In genomic region chr10:79299397-79300370, GRCh38 we compare ENCODE assay signal across 11 cellular contexts. TPM values are rescaled to one million over a fixed set of nuclear protein-coding genes. Genes with fewer than 3 reads are reported as not detected.
DNase-seq lines count a peak whose midpoint lies in the region; ATAC-seq, FAIRE-seq and TF ChIP-seq lines count a peak whose summit lies in the region.
"Had no signal": no experiment of that assay in that cellular context is flagged by ENCODE, and none has a peak within 500 bp of the region (broad histone marks: within the 10 kb centered on the region; RNA-seq: fewer than 3 reads in every experiment).

No MANE protein-coding gene starts in this region.

- ATAC-seq in GM12878 (no peak), right cardiac atrium (peak; percentile 44 to 56)

- TF ChIP-seq EP300 in GM12878 (IDR thresholded peaks at IDR 0.05; ENCODE audit: borderline replicate concordance in 1 of 2, control insufficient read depth in 1 of 2, low read depth in 2 of 2, low read length in 2 of 2): no peak

- H3K27me3 ChIP-seq in GM12878 (replicated peaks in 1 of 2; ENCODE audit: control insufficient read depth in 2 of 2, insufficient read depth in 2 of 2, low read length in 1 of 2) (no peaks in the 10 kb centered on the region), right cardiac atrium (ENCODE audit: control insufficient read depth, insufficient read depth) (no peaks in the 10 kb centered on the region)

- no peak overlapping the region for H3K4me3 ChIP-seq in GM12878
- no peak overlapping the region for H3K4me3 ChIP-seq in right cardiac atrium (ENCODE audit: low read length)

- no peak overlapping the region for H3K9ac ChIP-seq in GM12878 (ENCODE audit: control insufficient read depth, insufficient read depth, low read length)

- no peaks in the 10 kb centered on the region for H3K9me3 ChIP-seq in GM12878 (replicated peaks; ENCODE audit: control insufficient read depth, insufficient read depth, low read length)
- H3K9me3 ChIP-seq in right cardiac atrium (ENCODE audit: control insufficient read depth, low read length): no peaks in the 10 kb centered on the region

- FAIRE-seq in GM12878 (lab: Jason Lieb, UNC) (no peak), frontal cortex (lab: Jason Lieb, UNC) (no peak)
- FAIRE-seq: H1 had no signal

- no peak for TF ChIP-seq CTCF in GM12878 (IDR thresholded peaks at IDR 0.05 in 2 of 3, conservative IDR thresholded peaks at IDR 0.05 in 1 of 3; ENCODE audit: control insufficient read depth in 2 of 3, extremely low read depth in 1 of 3, insufficient read depth in 1 of 3, low read depth in 3 of 3, low read length in 3 of 3)

- intact Hi-C loops in GM12878 (cut with micrococcal nuclease; ENCODE audit: unreplicated experiment) (no loop called here), right cardiac atrium (cut with DNase I) (no loop called here)

- H3K4me1 ChIP-seq in GM12878 (ENCODE audit: control insufficient read depth, insufficient read depth, low read length): peaks cover 2% of the 10 kb centered on the region; the same call in 1 of the 2 replicates
- H3K4me1 ChIP-seq in right cardiac atrium (ENCODE audit: control insufficient read depth, insufficient read depth, low read length): no peaks in the 10 kb centered on the region

- H3K9me3 Mint-ChIP-seq in T-helper 2 cell treated with Interferon-gamma antibody and Interleukin-4, amounts not matched to agents 5 μg/mL and 100 μg/mL, for 36 hours: no peaks in the 10 kb centered on the region
- H3K9me3 Mint-ChIP-seq: naive thymus-derived CD4-positive, alpha-beta T cell had no signal

- no peaks in the 10 kb centered on the region for H3K27me3 Mint-ChIP-seq in T-helper 2 cell treated with Interferon-gamma antibody and Interleukin-4, amounts not matched to agents 5 μg/mL and 100 μg/mL, for 36 hours (ENCODE audit: low read depth)
- H3K27me3 Mint-ChIP-seq: naive thymus-derived CD4-positive, alpha-beta T cell had no signal

- RAD21 ChIA-PET in GM12878 (lab: Charles Lee; ENCODE audit: unreplicated experiment): no interaction called here

- no TSS peak for BruUV-seq in GM12878 (replicated peaks; lab: Mats Ljungman, UMichigan)

- TF ChIP-seq POLR2A in GM12878 (IDR thresholded peaks at IDR 0.05; ENCODE audit: low read depth, low read length): peak; percentile 23; the same call in 1 of the 2 replicates

- no peak overlapping the region for H2AFZ ChIP-seq in GM12878 (ENCODE audit: control insufficient read depth, low read depth, low read length)

- DNase-seq in T-helper 2 cell treated with Interferon-gamma antibody and Interleukin-4, amounts not matched to agents 5 μg/mL and 100 μg/mL, for 36 hours (ENCODE audit: low spot score): no peak
- DNase-seq in T-helper 2 cell (no peak), GM12878 (ENCODE audit: low read depth, low spot score) (no peak), right cardiac atrium (peak; percentile 35 to 69 (median 68)), NCI-H2107 treated with DMSO at 0.1 percent for 48 hours (lab: John Stamatoyannopoulos, UW; ENCODE audit: unreplicated experiment) (no peak), frontal cortex (ENCODE audit: low spot score in 2 of 2) (no peak), SIG-M5 treated with dmso at 0.1 percent for 504 hours (lab: John Stamatoyannopoulos, UW; ENCODE audit: unreplicated experiment) (no peak)

- POLR2A ChIA-PET in GM12878 (lab: Charles Lee): no interaction called here

- peaks cover 37 to 74% of the 10 kb centered on the region in 2 experiments for H3K36me3 ChIP-seq in GM12878 (ENCODE audit: control insufficient read depth in 2 of 2, insufficient read depth in 2 of 2, low read length in 1 of 2)

- WGBS in GM12878 (ENCODE audit: insufficient coverage, insufficient replicate concordance, low lambda C conversion rate, missing lambda C conversion rate): 93% methylated on average over 15 of the region's 15 CpGs
- WGBS in right cardiac atrium: 74% methylated on average over 15 of the region's 15 CpGs

- H3K27ac Mint-ChIP-seq in T-helper 2 cell treated with Interferon-gamma antibody and Interleukin-4, amounts not matched to agents 5 μg/mL and 100 μg/mL, for 36 hours: peak overlapping the region; percentile 20

- H3K79me2 ChIP-seq in GM12878 (ENCODE audit: control insufficient read depth, insufficient read depth, low read length): no peaks in the 10 kb centered on the region

- H3K4me2 ChIP-seq in GM12878 (ENCODE audit: control insufficient read depth, insufficient read depth): no peak overlapping the region

- TF ChIP-seq RAD21 in GM12878 (IDR thresholded peaks at IDR 0.05; ENCODE audit: insufficient read depth, low read depth, low read length): no peak

- H3K27ac ChIP-seq in GM12878 (ENCODE audit: control insufficient read depth, insufficient read depth): no peak overlapping the region
- H3K27ac ChIP-seq in right cardiac atrium (ENCODE audit: low read length): peak overlapping the region; percentile 10
- H3K27ac ChIP-seq in temporal lobe (ENCODE audit: low read depth, low read length): peak overlapping the region; percentile 30
- H3K27ac ChIP-seq: 22Rv1 had no signal

- in situ Hi-C loops in GM12878 (cut with MboI): no loop called here

- peaks cover 58% of the 10 kb centered on the region for H3K36me3 Mint-ChIP-seq in T-helper 2 cell treated with Interferon-gamma antibody and Interleukin-4, amounts not matched to agents 5 μg/mL and 100 μg/mL, for 36 hours (ENCODE audit: low read depth)

- no peak overlapping the region for H3K4me3 Mint-ChIP-seq in T-helper 2 cell treated with Interferon-gamma antibody and Interleukin-4, amounts not matched to agents 5 μg/mL and 100 μg/mL, for 36 hours
- H3K4me3 Mint-ChIP-seq: naive thymus-derived CD4-positive, alpha-beta T cell had no signal

- no peaks in the 10 kb centered on the region for H4K20me1 ChIP-seq in GM12878 (ENCODE audit: control insufficient read depth, insufficient read depth)

- SMC1A ChIA-PET in GM12878 (lab: Charles Lee; ENCODE audit: uncharacterized antibody, unreplicated experiment): interaction anchor here (1.3 kb wide), 1 partner anchor 17 kb away, joined by 3 read pairs; no protein-coding TSS in a partner anchor

- H3K4me1 Mint-ChIP-seq in T-helper 2 cell treated with Interferon-gamma antibody and Interleukin-4, amounts not matched to agents 5 μg/mL and 100 μg/mL, for 36 hours (ENCODE audit: low read depth): peaks cover 10% of the 10 kb centered on the region

- CTCF ChIA-PET in GM12878 (lab: Yijun Ruan, JAX): no interaction called here

TF ChIP-seq in GM12878, 131 proteins besides CTCF, POLR2A, EP300 and RAD21 (continues in another document):
- TF ChIP-seq MYB (IDR thresholded peaks at IDR 0.05; ENCODE audit: borderline replicate concordance, low read depth, low read length) (no peak), GATAD2B (conservative IDR thresholded peaks at IDR 0.05; ENCODE audit: low read depth) (no peak), PAX8 (IDR thresholded peaks at IDR 0.05) (no peak), JUNB (IDR thresholded peaks at IDR 0.05) (no peak), IRF3 (IDR thresholded peaks at IDR 0.05) (no peak), SREBF2 (IDR thresholded peaks at IDR 0.05; ENCODE audit: low read length) (no peak), JUND (IDR thresholded peaks at IDR 0.05; ENCODE audit: low read depth, low read length) (no peak)

RNA-seq across cellular contexts. Expression of gene PPIF, which starts 47.6 kb away (rescaled TPM):
- total RNA-seq in GM12878 (2013; cell fraction: nucleolus; rRNA removed): 73.4 and 105 TPM in 2 replicates
- total RNA-seq in GM12878 (2014; rRNA removed) (52.1 and 52.4 TPM in 2 replicates), GM12878 (2014; rRNA removed; fragmentation: Illumina TruSeq; extraction: Trizol) (69.0 and 78.3 TPM in 2 replicates), GM12878 (2021) (162 and 180 TPM in 2 replicates), right cardiac atrium (100 to 1,000 TPM in 3 of 4 donors, 10 to 100 TPM in 1; 91.8 to 121 (median 110) TPM), temporal lobe (9.8 TPM), frontal cortex (5.7 TPM)
- polyA plus RNA-seq in GM12878 (2011; ENCODE audit: low read depth): 78.0 TPM
- polyA plus RNA-seq in GM12878 (2011; rRNA removed) (111 and 145 TPM in 2 replicates), GM12878 (2014; fragmentation: Illumina TruSeq; extraction: Trizol) (106 and 164 TPM in 2 replicates), GM12878 (2014; fragmentation: Nextera tagmentation; extraction: Ambion mirVana) (10 to 100 TPM; 28.8 to 71.9 TPM), GM12878 (2014; rRNA removed) (127 and 129 TPM in 2 replicates), GM12878 (2016; fragmentation: Nextera tagmentation; extraction: Ambion mirVana) (100 to 1,000 TPM; 129 to 140 TPM), right cardiac atrium (97.7 TPM)
- polyA plus RNA-seq in GM12878 (2011; cell fraction: cytosol; rRNA removed): 220 and 257 TPM in 2 replicates
- 250 and 304 TPM in 2 replicates for polyA plus RNA-seq in GM12878 (2011; cell fraction: nucleus; rRNA removed)
- 81.9 and 104 TPM in 2 replicates for polyA plus RNA-seq in GM12878 (2012)
- 132 and 134 TPM in 2 replicates for polyA minus RNA-seq in GM12878 (2011; rRNA and poly(A)+ RNA removed)
- 44.8 and 52.4 TPM in 2 replicates for polyA minus RNA-seq in GM12878 (2011; cell fraction: cytosol; rRNA and poly(A)+ RNA removed)
- polyA minus RNA-seq in GM12878 (2011; cell fraction: nucleus; rRNA and poly(A)+ RNA removed): 114 and 180 TPM in 2 replicates

Comparison
In these comparisons a context has a peak if more than half of its experiments do, and no peak if none do; other contexts are left out.
1. DNase-seq: peak in right cardiac atrium (3 of 3); none in T-helper 2 cell treated with Interferon-gamma antibody and Interleukin-4, amounts not matched to agents 5 μg/mL and 100 μg/mL, for 36 hours (single experiment), T-helper 2 cell (0 of 5), GM12878 (single experiment), NCI-H2107 treated with DMSO at 0.1 percent for 48 hours (single experiment), frontal cortex (0 of 2) and SIG-M5 treated with dmso at 0.1 percent for 504 hours (single experiment).